Comparison of ENCODE assay signal across 14 cellular contexts in genomic region chr15:57323299-57323805, GRCh38. TPM values are rescaled to one million over a fixed set of nuclear protein-coding genes. Genes with fewer than 3 reads are reported as not detected.
DNase-seq lines count a peak whose midpoint lies in the region; ATAC-seq and TF ChIP-seq lines count a peak whose summit lies in the region.
"Had no signal": no experiment of that assay in that cellular context is flagged by ENCODE, and none has a peak within 500 bp of the region (broad histone marks: within the 10 kb centered on the region; RNA-seq: fewer than 3 reads in every experiment).

No MANE protein-coding gene starts in this region.

- peak overlapping the region; percentile 11 for H3K4me3 Mint-ChIP-seq in endodermal cell
- H3K4me3 Mint-ChIP-seq: CD14-positive monocyte had no signal

- H3K27ac Mint-ChIP-seq in endodermal cell = peak overlapping the region; percentile 87
- H3K27ac Mint-ChIP-seq: activated naive CD4-positive, alpha-beta T cell treated with anti-CD3 and anti-CD28 coated beads, Interleukin-2, amount 50 U/mL, for 72 hours had no signal

- H3K4me2 ChIP-seq in DOHH2 (ENCODE audit: low read length) (peak overlapping the region; percentile 33), OCI-LY1 (ENCODE audit: low read length) (peak overlapping the region; percentile 53; the same call in 1 of the 2 replicates)

- H3K4me1 Mint-ChIP-seq in endodermal cell = peaks cover 56% of the 10 kb centered on the region

- H3K4me1 ChIP-seq in DOHH2 (ENCODE audit: control insufficient read depth, low read length) = peaks cover 10% of the 10 kb centered on the region
- peaks cover 28% of the 10 kb centered on the region for H3K4me1 ChIP-seq in OCI-LY1 (ENCODE audit: insufficient read depth, low read length, severe bottlenecking)
- peaks cover 15% of the 10 kb centered on the region for H3K4me1 ChIP-seq in endodermal cell (ENCODE audit: control insufficient read depth, insufficient read depth, low read length)
- no peaks in the 10 kb centered on the region for H3K4me1 ChIP-seq in prostate gland (replicated peaks)

- no peaks in the 10 kb centered on the region for H3K27me3 Mint-ChIP-seq in endodermal cell (ENCODE audit: insufficient read depth)
- H3K27me3 Mint-ChIP-seq: naive thymus-derived CD8-positive, alpha-beta T cell had no signal

- H3K36me3 Mint-ChIP-seq in endodermal cell (ENCODE audit: low read depth) = no peaks in the 10 kb centered on the region
- H3K36me3 Mint-ChIP-seq: activated naive CD4-positive, alpha-beta T cell treated with anti-CD3 and anti-CD28 coated beads, Interleukin-2, amount 50 U/mL, for 72 hours; CD14-positive monocyte; naive thymus-derived CD8-positive, alpha-beta T cell had no signal

- H3K9me3 ChIP-seq in DOHH2 (ENCODE audit: control insufficient read depth, insufficient read depth, low read length) (no peaks in the 10 kb centered on the region), OCI-LY1 (ENCODE audit: low read length) (no peaks in the 10 kb centered on the region), endodermal cell (ENCODE audit: control insufficient read depth, low read length) (no peaks in the 10 kb centered on the region), prostate gland (no peaks in the 10 kb centered on the region)

- H3K9me2 ChIP-seq in DOHH2 (replicated peaks; ENCODE audit: control insufficient read depth, low read length) = no peaks in the 10 kb centered on the region
- no peaks in the 10 kb centered on the region for H3K9me2 ChIP-seq in OCI-LY1 (ENCODE audit: low read depth, low read length)

- H3K79me2 ChIP-seq in DOHH2 (ENCODE audit: control insufficient read depth, low read length) (no peaks in the 10 kb centered on the region), OCI-LY1 (ENCODE audit: insufficient read depth, low read length) (no peaks in the 10 kb centered on the region)

- DNase-seq in endodermal cell (peak; percentile 54), prostate gland (ENCODE audit: low spot score) (no peak), cerebellum (ENCODE audit: low spot score) (no peak), germinal center (ENCODE audit: low spot score) (no peak)
- DNase-seq: activated CD4-positive, alpha-beta T cell treated with anti-CD3 and anti-CD28 coated beads for 4 hours; activated T-cell treated with anti-CD3 and anti-CD28 coated beads for 4 hours; brain microvascular endothelial cell; left ventricle myocardium superior; naive thymus-derived CD8-positive, alpha-beta T cell had no signal

- no peak overlapping the region for H3K9ac ChIP-seq in OCI-LY1 (ENCODE audit: low read length)
- H3K9ac ChIP-seq in endodermal cell (ENCODE audit: extremely low read depth, low read length, poor library complexity, severe bottlenecking) = no peak overlapping the region

- H3F3A ChIP-seq in DOHH2 (ENCODE audit: control insufficient read depth, insufficient read depth) (peaks cover 3% of the 10 kb centered on the region; the same call in 1 of the 2 replicates), OCI-LY1 (ENCODE audit: insufficient read depth, low read length) (no peaks in the 10 kb centered on the region)

- no peak for ATAC-seq in HG03378 (IDR thresholded peaks at IDR 0.05; ENCODE audit: unreplicated experiment)
- ATAC-seq: left ventricle myocardium superior had no signal

- peak overlapping the region; percentile 7; the same call in 1 of the 2 replicates for H3K4me3 ChIP-seq in DOHH2 (ENCODE audit: low read length)
- peak overlapping the region; percentile 28 for H3K4me3 ChIP-seq in OCI-LY1 (ENCODE audit: low read depth, low read length, poor library complexity, severe bottlenecking)
- no peak overlapping the region for H3K4me3 ChIP-seq in endodermal cell (ENCODE audit: low read length)
- no peak overlapping the region for H3K4me3 ChIP-seq in prostate gland

- H3K36me3 ChIP-seq in DOHH2 (ENCODE audit: control insufficient read depth, low read length) (no peaks in the 10 kb centered on the region), OCI-LY1 (ENCODE audit: insufficient read depth, low read length) (no peaks in the 10 kb centered on the region), endodermal cell (ENCODE audit: control insufficient read depth, insufficient read depth, low read length) (no peaks in the 10 kb centered on the region), prostate gland (no peaks in the 10 kb centered on the region)
- H3K36me3 ChIP-seq: brain microvascular endothelial cell had no signal

- no peak for TF ChIP-seq CTCF in DOHH2 (IDR thresholded peaks at IDR 0.05; ENCODE audit: low read depth, low read length, poor library complexity, severe bottlenecking)
- no peak for TF ChIP-seq CTCF in OCI-LY1 (IDR thresholded peaks at IDR 0.05; ENCODE audit: low read length)
- no peak for TF ChIP-seq CTCF in endodermal cell (conservative IDR thresholded peaks at IDR 0.05)
- TF ChIP-seq CTCF in prostate gland (IDR thresholded peaks at IDR 0.05) = no peak

- intact Hi-C loops in prostate gland (cut with DNase I) = no loop called here

- 92 to 96% methylated on average over 8 to 12 of the region's 12 CpGs for WGBS in endodermal cell (ENCODE audit: insufficient coverage in 1 of 2, insufficient read length in 1 of 2), 2 experiments
- 72% methylated on average over 12 of the region's 12 CpGs for WGBS in prostate gland

- no peaks in the 10 kb centered on the region for H4K20me1 ChIP-seq in DOHH2 (ENCODE audit: control insufficient read depth, insufficient read depth, low read depth, low read length)
- H4K20me1 ChIP-seq in OCI-LY1 (ENCODE audit: insufficient read depth, low read length) = no peaks in the 10 kb centered on the region

- H3K27me3 ChIP-seq in DOHH2 (ENCODE audit: control insufficient read depth, low read length) (peaks cover 1% of the 10 kb centered on the region; the same call in 1 of the 2 replicates), OCI-LY1 (ENCODE audit: insufficient read depth, low read length) (no peaks in the 10 kb centered on the region), endodermal cell (ENCODE audit: control insufficient read depth, insufficient read depth, low read length, poor library complexity, severe bottlenecking) (no peaks in the 10 kb centered on the region), prostate gland (replicated peaks; ENCODE audit: insufficient read depth) (no peaks in the 10 kb centered on the region)
- H3K27me3 ChIP-seq: brain microvascular endothelial cell had no signal

- H3K27ac ChIP-seq in DOHH2 (ENCODE audit: low read depth, low read length) (no peak overlapping the region), OCI-LY1 (ENCODE audit: low read depth, low read length, poor library complexity, severe bottlenecking) (peak overlapping the region; percentile 40), endodermal cell (ENCODE audit: low read depth, low read length) (no peak overlapping the region), prostate gland (peak overlapping the region; percentile 77 to 85)
- H3K27ac ChIP-seq: brain microvascular endothelial cell had no signal

- no peaks in the 10 kb centered on the region for H3K9me3 Mint-ChIP-seq in endodermal cell
- H3K9me3 Mint-ChIP-seq: activated naive CD4-positive, alpha-beta T cell treated with anti-CD3 and anti-CD28 coated beads, Interleukin-2, amount 50 U/mL, for 72 hours; naive thymus-derived CD8-positive, alpha-beta T cell had no signal

- no peak for TF ChIP-seq POLR2A in prostate gland (IDR thresholded peaks at IDR 0.05)

- 0 out of 2 replicates have a peak overlapping the region, but pooled peaks have one; percentile 33 for H2AFZ ChIP-seq in OCI-LY1 (ENCODE audit: low read length)

RNA-seq across cellular contexts. Expression of gene CGNL1, which starts 53.0 kb away (rescaled TPM):
- total RNA-seq in endodermal cell (10 to 100 TPM; 82.6 to 98.0 TPM), prostate gland (10 to 100 TPM; 49.0 to 65.6 TPM), cerebellum (4.9 TPM)
- polyA plus RNA-seq in endodermal cell (2013, experiment 1 of 2) = 15.1 TPM
- polyA plus RNA-seq in endodermal cell (2013, experiment 2 of 2) = 15.8 TPM
- total RNA-seq: activated naive CD4-positive, alpha-beta T cell treated with anti-CD3 and anti-CD28 coated beads, Interleukin-2, amount 50 U/mL, for 72 hours; naive thymus-derived CD8-positive, alpha-beta T cell had no signal
- polyA plus RNA-seq: CD14-positive monocyte; naive thymus-derived CD8-positive, alpha-beta T cell had no signal

Comparison
In these comparisons a context has a peak if more than half of its experiments do, and no peak if none do; other contexts are left out.
1. H3K27ac ChIP-seq: peak in OCI-LY1 (single experiment) and prostate gland (2 of 2); none in DOHH2 (single experiment) and endodermal cell (single experiment).
2. H3K4me3 ChIP-seq: peak in DOHH2 (single experiment) and OCI-LY1 (single experiment); none in endodermal cell (single experiment) and prostate gland (0 of 2).